11 cellular contexts compared by ENCODE assay signal in genomic region chr2:148493822-148494563, GRCh38.
A peak's percentile ranks its signal among the peaks of the same experiment; 100 is the strongest.
DNase-seq lines count a peak whose midpoint lies in the region; ATAC-seq and TF ChIP-seq lines count a peak whose summit lies in the region.
"Had no signal": no experiment of that assay in that cellular context is flagged by ENCODE, and none has a peak within 500 bp of the region (broad histone marks: within the 10 kb centered on the region; RNA-seq: fewer than 3 reads in every experiment).

No MANE protein-coding gene starts in this region.

- TF ChIP-seq POLR2A in ovary (IDR thresholded peaks at IDR 0.05), result no peak

- WGBS in ovary, 3 donors, result 86 to 97% (median 91%) methylated on average over 2 of the region's 2 CpGs

- H3K4me1 ChIP-seq in ovary (ENCODE audit: insufficient read depth), result no peaks in the 10 kb centered on the region
- H3K4me1 ChIP-seq: tibial artery had no signal

- no peak overlapping the region for H3K4me3 ChIP-seq in ovary
- H3K4me3 ChIP-seq: tibial artery had no signal

- H3K36me3 ChIP-seq in ovary, result no peaks in the 10 kb centered on the region

- TF ChIP-seq CTCF in ovary (IDR thresholded peaks at IDR 0.05), result no peak

- no peak for TF ChIP-seq EP300 in ovary (IDR thresholded peaks at IDR 0.05)

- H3K27ac ChIP-seq in ovary, result no peak overlapping the region
- H3K27ac ChIP-seq: tibial artery had no signal

- DNase-seq in kidney tubule cell (ENCODE audit: low spot score) (peak; percentile 13), NCI-H2171 treated with DMSO at 0.1 percent for 48 hours (lab: John Stamatoyannopoulos, UW) (no peak), ovary (no peak)
- DNase-seq in stimulated activated naive CD4-positive, alpha-beta T cell treated with Interleukin-2 at 50 U/mL for 16 hours (lab: John Stamatoyannopoulos, UW), result no peak
- DNase-seq: activated CD4-positive, CD25-positive, alpha-beta regulatory T cell; NCI-H187; tibial artery had no signal

- H3K27me3 ChIP-seq in ovary, result no peaks in the 10 kb centered on the region
- H3K27me3 ChIP-seq: tibial artery had no signal

- intact Hi-C loops in ovary (cut with DNase I), result no loop called here

- ATAC-seq in GM18868 (IDR thresholded peaks at IDR 0.05; ENCODE audit: unreplicated experiment) (peak; percentile 70), GM21786 (IDR thresholded peaks at IDR 0.05; ENCODE audit: unreplicated experiment) (peak; percentile 64), HG03460 (IDR thresholded peaks at IDR 0.05; ENCODE audit: unreplicated experiment) (peak; percentile 74), HG03135 (IDR thresholded peaks at IDR 0.05; ENCODE audit: unreplicated experiment) (no peak)

- no peaks in the 10 kb centered on the region for H3K9me3 ChIP-seq in ovary
- H3K9me3 ChIP-seq: tibial artery had no signal
